ENCODE assay signal across 8 cellular contexts in the genomic region with DNA sequence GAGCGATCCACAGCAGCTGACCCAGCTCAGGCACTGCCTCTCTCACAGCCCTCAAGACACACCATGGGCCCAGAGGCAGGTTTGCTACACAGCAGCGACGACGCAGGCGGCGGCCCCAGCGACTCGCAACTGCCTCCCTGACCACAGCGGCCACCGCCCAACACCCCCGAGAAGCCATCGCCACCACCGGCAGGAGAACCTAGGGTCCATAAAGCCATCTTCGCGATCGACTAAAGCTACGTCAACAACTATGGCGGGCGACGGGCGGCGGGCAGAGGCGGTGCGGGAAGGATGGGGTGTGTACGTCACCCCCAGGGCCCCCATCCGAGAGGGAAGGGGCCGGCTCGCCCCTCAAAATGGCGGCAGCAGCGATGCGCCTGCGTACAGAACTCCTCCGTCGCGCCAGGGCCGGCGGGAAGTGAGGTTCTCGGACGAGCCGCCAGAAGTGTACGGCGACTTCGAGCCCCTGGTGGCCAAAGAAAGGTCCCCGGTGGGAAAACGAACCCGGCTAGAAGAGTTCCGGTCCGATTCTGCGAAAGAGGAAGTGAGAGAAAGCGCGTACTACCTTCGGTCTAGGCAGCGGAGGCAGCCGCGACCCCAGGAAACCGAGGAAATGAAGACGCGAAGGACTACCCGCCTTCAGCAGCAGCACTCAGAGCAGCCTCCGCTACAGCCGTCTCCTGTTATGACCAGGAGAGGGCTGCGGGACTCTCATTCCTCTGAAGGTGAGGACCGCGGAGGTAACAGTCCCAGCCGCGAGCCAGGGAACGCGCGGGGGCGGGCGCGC. TPM values are rescaled to one million over a fixed set of nuclear protein-coding genes. Genes with fewer than 3 reads are reported as not detected.
DNase-seq lines count a peak whose midpoint lies in the region; ATAC-seq and TF ChIP-seq lines count a peak whose summit lies in the region.

A gene with protein sequence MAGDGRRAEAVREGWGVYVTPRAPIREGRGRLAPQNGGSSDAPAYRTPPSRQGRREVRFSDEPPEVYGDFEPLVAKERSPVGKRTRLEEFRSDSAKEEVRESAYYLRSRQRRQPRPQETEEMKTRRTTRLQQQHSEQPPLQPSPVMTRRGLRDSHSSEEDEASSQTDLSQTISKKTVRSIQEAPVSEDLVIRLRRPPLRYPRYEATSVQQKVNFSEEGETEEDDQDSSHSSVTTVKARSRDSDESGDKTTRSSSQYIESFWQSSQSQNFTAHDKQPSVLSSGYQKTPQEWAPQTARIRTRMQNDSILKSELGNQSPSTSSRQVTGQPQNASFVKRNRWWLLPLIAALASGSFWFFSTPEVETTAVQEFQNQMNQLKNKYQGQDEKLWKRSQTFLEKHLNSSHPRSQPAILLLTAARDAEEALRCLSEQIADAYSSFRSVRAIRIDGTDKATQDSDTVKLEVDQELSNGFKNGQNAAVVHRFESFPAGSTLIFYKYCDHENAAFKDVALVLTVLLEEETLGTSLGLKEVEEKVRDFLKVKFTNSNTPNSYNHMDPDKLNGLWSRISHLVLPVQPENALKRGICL (plus strand): TSS at position 33 of the 787 bp plus-strand sequence. CDS start 218 bp downstream, at position 251.

- peak within 1 kb of the TSS; percentile 80 to 94 for H3K4me3 ChIP-seq in CD4-positive, alpha-beta memory T cell (ENCODE audit: low read length in 2 of 2)
- H3K4me3 ChIP-seq in liver (ENCODE audit: low read depth in 1 of 3, low read length in 3 of 3) = peak within 1 kb of the TSS; percentile 80 to 88 (median 84)

- TF ChIP-seq CTCF in liver (IDR thresholded peaks at IDR 0.05; ENCODE audit: low read depth, low read length, missing input control) = peak; percentile 67

- WGBS in liver = under 1% methylated on average over 72 of the region's 72 CpGs

- TF ChIP-seq RAD21 in liver (IDR thresholded peaks at IDR 0.05) = peak; percentile 59 to 72

- H3K36me3 ChIP-seq in CD4-positive, alpha-beta memory T cell (ENCODE audit: insufficient read depth, low read length) = peaks cover 14% of the 10 kb centered on the region
- peaks cover 0 to 14% (median 9%) of the 10 kb centered on the region in 4 donors for H3K36me3 ChIP-seq in liver (ENCODE audit: control insufficient read depth in 4 of 4, insufficient read depth in 3 of 4, low read depth in 1 of 4, low read length in 3 of 4)

- ATAC-seq in GM19438 (IDR thresholded peaks at IDR 0.05; ENCODE audit: low read depth, unreplicated experiment) = peak; percentile 77
- ATAC-seq in HG03575 (IDR thresholded peaks at IDR 0.05; ENCODE audit: extremely low read depth, insufficient number of reproducible peaks, low FRiP score, unreplicated experiment) = peak; percentile 67

- no peaks in the 10 kb centered on the region for H3K27me3 Mint-ChIP-seq in CD4-positive, alpha-beta memory T cell

- peak within 1 kb of the TSS; percentile 85 to 97 for H3K9ac ChIP-seq in liver (ENCODE audit: low read depth in 1 of 2, low read length in 2 of 2)

- no peaks in the 10 kb centered on the region for H3K9me3 Mint-ChIP-seq in CD4-positive, alpha-beta memory T cell

- H3K27me3 ChIP-seq in CD4-positive, alpha-beta memory T cell (ENCODE audit: insufficient read depth, low read length) = no peaks in the 10 kb centered on the region
- H3K27me3 ChIP-seq in liver (ENCODE audit: control insufficient read depth in 4 of 4, insufficient read depth in 4 of 4, low read length in 3 of 4) = no peaks in the 10 kb centered on the region

- DNase-seq in CD4-positive, alpha-beta memory T cell = peak; percentile 98 to 99 (median 98)
- DNase-seq in NCI-H82 (lab: John Stamatoyannopoulos, UW) = peak; percentile 99
- peak; percentile 94 to 96 for DNase-seq in activated CD4-positive, alpha-beta T cell treated with anti-CD3 and anti-CD28 coated beads, Interleukin-2, amount 50 U/mL, for 48 hours
- peak; percentile 95 to 98 for DNase-seq in dermis microvascular lymphatic vessel endothelial cell (ENCODE audit: low read depth in 2 of 2)
- peak; percentile 97 for DNase-seq in stimulated activated CD4-positive, alpha-beta T cell treated with anti-CD3 and anti-CD28 coated beads, Interleukin-4, amount 100 ng/mL, for 24 hours

- peak within 1 kb of the TSS; percentile 99 to 100 (median 100) for H3K27ac Mint-ChIP-seq in CD4-positive, alpha-beta memory T cell

- peak within 1 kb of the TSS; percentile 99 for H3K27ac ChIP-seq in CD4-positive, alpha-beta memory T cell (ENCODE audit: low read depth, low read length)
- H3K27ac ChIP-seq in liver (ENCODE audit: low read depth in 1 of 2, low read length in 2 of 2) = peak within 1 kb of the TSS; percentile 99

- peaks cover 53% of the 10 kb centered on the region for H3K4me1 ChIP-seq in CD4-positive, alpha-beta memory T cell (ENCODE audit: insufficient read depth, low read length)
- H3K4me1 ChIP-seq in liver (ENCODE audit: control insufficient read depth in 4 of 4, insufficient read depth in 4 of 4, low read length in 3 of 4) = peaks cover 8 to 44% (median 32%) of the 10 kb centered on the region in 4 donors

- no peaks in the 10 kb centered on the region for H3K9me3 ChIP-seq in CD4-positive, alpha-beta memory T cell (ENCODE audit: control insufficient read depth in 1 of 2, low read length in 2 of 2)
- no peaks in the 10 kb centered on the region for H3K9me3 ChIP-seq in liver (ENCODE audit: control insufficient read depth in 4 of 4, low read length in 3 of 4)

- intact Hi-C loops in CD4-positive, alpha-beta memory T cell (cut with micrococcal nuclease) = loop anchor here (1.0 to 5.0 kb wide), 9 partner anchors 68 to 1210 kb away; partner anchors contain the start of genes ACBD6, CEP350, MR1 and QSOX1

- peaks cover 31 to 77% (median 53%) of the 10 kb centered on the region in 4 donors for H3K4me1 Mint-ChIP-seq in CD4-positive, alpha-beta memory T cell

- H3K36me3 Mint-ChIP-seq in CD4-positive, alpha-beta memory T cell = peaks cover 8 to 50% of the 10 kb centered on the region in 2 donors

- CTCF ChIA-PET in CD4-positive, alpha-beta memory T cell (lab: Charles Lee; ENCODE audit: partially characterized antibody) = interaction anchor here (0.9 to 4.6 kb wide), 9 partner anchors 13 to 297 kb away, joined by 3 to 17 read pairs (median 5); partner anchors contain the start of gene CEP350

- H3K4me3 Mint-ChIP-seq in CD4-positive, alpha-beta memory T cell = peak within 1 kb of the TSS; percentile 94 to 99 (median 96)

- POLR2A ChIA-PET in CD4-positive, alpha-beta memory T cell (lab: Charles Lee; ENCODE audit: partially characterized antibody) = interaction anchor here (0.7 to 4.3 kb wide), 33 partner anchors 11 to 1278 kb away, joined by 3 to 108 read pairs (median 5); partner anchors contain the start of genes ACBD6, AXDND1, CEP350 and QSOX1

TF ChIP-seq in liver, 16 proteins besides CTCF, POLR2A, EP300 and RAD21 (continues in another document):
- TF ChIP-seq, protein P1, sequence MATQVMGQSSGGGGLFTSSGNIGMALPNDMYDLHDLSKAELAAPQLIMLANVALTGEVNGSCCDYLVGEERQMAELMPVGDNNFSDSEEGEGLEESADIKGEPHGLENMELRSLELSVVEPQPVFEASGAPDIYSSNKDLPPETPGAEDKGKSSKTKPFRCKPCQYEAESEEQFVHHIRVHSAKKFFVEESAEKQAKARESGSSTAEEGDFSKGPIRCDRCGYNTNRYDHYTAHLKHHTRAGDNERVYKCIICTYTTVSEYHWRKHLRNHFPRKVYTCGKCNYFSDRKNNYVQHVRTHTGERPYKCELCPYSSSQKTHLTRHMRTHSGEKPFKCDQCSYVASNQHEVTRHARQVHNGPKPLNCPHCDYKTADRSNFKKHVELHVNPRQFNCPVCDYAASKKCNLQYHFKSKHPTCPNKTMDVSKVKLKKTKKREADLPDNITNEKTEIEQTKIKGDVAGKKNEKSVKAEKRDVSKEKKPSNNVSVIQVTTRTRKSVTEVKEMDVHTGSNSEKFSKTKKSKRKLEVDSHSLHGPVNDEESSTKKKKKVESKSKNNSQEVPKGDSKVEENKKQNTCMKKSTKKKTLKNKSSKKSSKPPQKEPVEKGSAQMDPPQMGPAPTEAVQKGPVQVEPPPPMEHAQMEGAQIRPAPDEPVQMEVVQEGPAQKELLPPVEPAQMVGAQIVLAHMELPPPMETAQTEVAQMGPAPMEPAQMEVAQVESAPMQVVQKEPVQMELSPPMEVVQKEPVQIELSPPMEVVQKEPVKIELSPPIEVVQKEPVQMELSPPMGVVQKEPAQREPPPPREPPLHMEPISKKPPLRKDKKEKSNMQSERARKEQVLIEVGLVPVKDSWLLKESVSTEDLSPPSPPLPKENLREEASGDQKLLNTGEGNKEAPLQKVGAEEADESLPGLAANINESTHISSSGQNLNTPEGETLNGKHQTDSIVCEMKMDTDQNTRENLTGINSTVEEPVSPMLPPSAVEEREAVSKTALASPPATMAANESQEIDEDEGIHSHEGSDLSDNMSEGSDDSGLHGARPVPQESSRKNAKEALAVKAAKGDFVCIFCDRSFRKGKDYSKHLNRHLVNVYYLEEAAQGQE (IDR thresholded peaks at IDR 0.05) = peak; percentile 88
- TF ChIP-seq FOXA1 (IDR thresholded peaks at IDR 0.05) = peak; percentile 65
- peak in 1 of 2 donors; percentile 44 for TF ChIP-seq RXRA (IDR thresholded peaks at IDR 0.05)
- peak; percentile 79 for TF ChIP-seq MAX (IDR thresholded peaks at IDR 0.05)
- TF ChIP-seq ZBTB33 (IDR thresholded peaks at IDR 0.05) = peak; percentile 97
- TF ChIP-seq JUND (IDR thresholded peaks at IDR 0.05) = peak; percentile 43 to 52
- peak; percentile 6 for TF ChIP-seq NR2F2 (IDR thresholded peaks at IDR 0.05)
- peak; percentile 37 to 45 for TF ChIP-seq EGR1 (IDR thresholded peaks at IDR 0.05; ENCODE audit: low read depth in 2 of 2)
- TF ChIP-seq HNF4G (IDR thresholded peaks at IDR 0.05) = peak; percentile 1

RNA-seq across cellular contexts. Expression of the gene that starts here (rescaled TPM):
- 10 to 100 TPM; 53.8 to 61.0 TPM for total RNA-seq in CD4-positive, alpha-beta memory T cell
- 10 to 100 TPM; 79.2 to 90.6 TPM for polyA plus RNA-seq in CD4-positive, alpha-beta memory T cell
- total RNA-seq in dermis microvascular lymphatic vessel endothelial cell (16.4 and 25.8 TPM in 2 replicates), liver (10 to 100 TPM; 17.9 to 21.3 TPM)
- polyA plus RNA-seq in liver = 10 to 100 TPM in 1 of 2 donors, 1 to 10 TPM in 1; 7.1 to 15.4 TPM

Comparison
In these comparisons a context has a peak if more than half of its experiments do, and no peak if none do; other contexts are left out.
1. Peak in every context shown above with its lines: DNase-seq, ATAC-seq, H3K4me3 ChIP-seq and H3K27ac ChIP-seq.
2. RNA of the gene that starts here (polyA plus RNA-seq): 79.2 to 90.6 TPM in CD4-positive, alpha-beta memory T cell; 7.1 to 15.4 TPM in liver; every median in the first group is over 4 times any median in the second.